Comparison of ENCODE assay signal across 17 cellular contexts in the genomic region with DNA sequence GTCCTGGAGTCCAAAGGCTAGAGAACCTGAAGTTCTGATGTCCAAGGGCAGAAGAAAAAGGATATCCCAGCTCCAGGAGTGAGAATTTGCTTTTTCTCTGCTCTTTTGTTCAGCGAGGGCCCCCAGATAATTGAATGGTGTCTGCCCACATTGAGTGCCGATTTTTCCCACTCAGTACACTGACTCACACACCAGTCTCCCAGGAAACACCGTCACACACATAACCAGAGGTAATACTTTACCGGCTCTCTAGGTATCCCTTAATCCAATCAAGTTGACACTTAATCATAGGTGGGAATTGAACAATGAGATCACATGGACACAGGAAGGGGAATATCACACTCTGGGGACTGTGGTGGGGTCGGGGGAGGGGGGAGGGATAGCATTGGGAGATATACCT.
A peak's percentile ranks its signal among the peaks of the same experiment; 100 is the strongest.
DNase-seq lines count a peak whose midpoint lies in the region; ATAC-seq, FAIRE-seq and TF ChIP-seq lines count a peak whose summit lies in the region.
"Had no signal": no experiment of that assay in that cellular context is flagged by ENCODE, and none has a peak within 500 bp of the region (broad histone marks: within the 10 kb centered on the region; RNA-seq: fewer than 3 reads in every experiment).

No MANE protein-coding gene starts in this region.

- no peaks in the 10 kb centered on the region for H3K27me3 ChIP-seq in astrocyte (ENCODE audit: insufficient read depth, low read length)
- no peaks in the 10 kb centered on the region for H3K27me3 ChIP-seq in testis
- H3K27me3 ChIP-seq: BLaER1 treated with 17β-estradiol and CSF1 and Interleukin-3, amounts not matched to agents 10 nM and 100 nM had no signal

- no peak for ATAC-seq in HG02623 (IDR thresholded peaks at IDR 0.05; ENCODE audit: unreplicated experiment)
- ATAC-seq: CD8-positive, alpha-beta T cell had no signal

- H4K20me1 ChIP-seq in astrocyte (ENCODE audit: insufficient read depth, low read length): no peaks in the 10 kb centered on the region
- H4K20me1 ChIP-seq: BLaER1 treated with 17β-estradiol and CSF1 and Interleukin-3, amounts not matched to agents 10 nM and 100 nM had no signal

- no peaks in the 10 kb centered on the region for H3K9me3 Mint-ChIP-seq in astrocyte (ENCODE audit: unreplicated experiment)
- H3K9me3 Mint-ChIP-seq: CD8-positive, alpha-beta T cell had no signal

- H3K9me3 ChIP-seq in astrocyte (ENCODE audit: insufficient read depth, low read depth, low read length): no peaks in the 10 kb centered on the region
- no peaks in the 10 kb centered on the region for H3K9me3 ChIP-seq in testis
- H3K9me3 ChIP-seq: BLaER1 treated with 17β-estradiol and CSF1 and Interleukin-3, amounts not matched to agents 10 nM and 100 nM; HAP-1 had no signal

- H3K79me2 ChIP-seq in astrocyte (ENCODE audit: insufficient read depth, low read length): no peaks in the 10 kb centered on the region

- H3K36me3 ChIP-seq in astrocyte (ENCODE audit: insufficient read depth, low read length) (no peaks in the 10 kb centered on the region), testis (ENCODE audit: low read depth, missing control alignments) (no peaks in the 10 kb centered on the region)
- H3K36me3 ChIP-seq: HAP-1 had no signal

- WGBS in testis, 2 donors: 97 to 100% methylated on average over 4 to 5 of the region's 5 CpGs

- H3K36me3 Mint-ChIP-seq in astrocyte (ENCODE audit: low read depth, unreplicated experiment): no peaks in the 10 kb centered on the region

- no peak overlapping the region for H3K9ac ChIP-seq in astrocyte (ENCODE audit: low read length)
- H3K9ac ChIP-seq: BLaER1 treated with 17β-estradiol and CSF1 and Interleukin-3, amounts not matched to agents 10 nM and 100 nM had no signal

- TF ChIP-seq CTCF in astrocyte (IDR thresholded peaks at IDR 0.05; ENCODE audit: insufficient read depth, low read depth, low read length) (no peak), testis (IDR thresholded peaks at IDR 0.05) (no peak)

- H3K4me3 Mint-ChIP-seq in astrocyte (ENCODE audit: unreplicated experiment): no peak overlapping the region
- H3K4me3 Mint-ChIP-seq: B cell; CD8-positive, alpha-beta T cell had no signal

- TF ChIP-seq POLR2A in testis (IDR thresholded peaks at IDR 0.05): no peak

- H3K4me1 ChIP-seq in astrocyte (ENCODE audit: insufficient read depth, low read length) (no peaks in the 10 kb centered on the region), testis (no peaks in the 10 kb centered on the region)
- H3K4me1 ChIP-seq: BLaER1 treated with 17β-estradiol and CSF1 and Interleukin-3, amounts not matched to agents 10 nM and 100 nM; HAP-1 had no signal

- H3K4me3 ChIP-seq in astrocyte (ENCODE audit: insufficient read depth, low read depth, low read length) (no peak overlapping the region), testis (no peak overlapping the region)
- H3K4me3 ChIP-seq: BLaER1 treated with 17β-estradiol and CSF1 and Interleukin-3, amounts not matched to agents 10 nM and 100 nM; HAP-1 had no signal

- H3K27ac ChIP-seq in astrocyte (ENCODE audit: low read depth, low read length) (no peak overlapping the region), testis (no peak overlapping the region)
- H3K27ac ChIP-seq: BLaER1 treated with 17β-estradiol and CSF1 and Interleukin-3, amounts not matched to agents 10 nM and 100 nM had no signal

- no peak overlapping the region for H3K4me2 ChIP-seq in astrocyte (ENCODE audit: low read length)
- H3K4me2 ChIP-seq: BLaER1 treated with 17β-estradiol and CSF1 and Interleukin-3, amounts not matched to agents 10 nM and 100 nM had no signal

- intact Hi-C loops in testis (cut with DNase I; ENCODE audit: low total_unique reads): no loop called here

- no peak overlapping the region for H2AFZ ChIP-seq in astrocyte (ENCODE audit: low read depth, low read length)

- no peak overlapping the region for H3K27ac Mint-ChIP-seq in astrocyte (ENCODE audit: unreplicated experiment)
- H3K27ac Mint-ChIP-seq: B cell; CD8-positive, alpha-beta T cell had no signal

- DNase-seq in NCI-H82 (lab: John Stamatoyannopoulos, UW) (peak; percentile 51), NCI-H82 treated with DMSO at 0.1 percent for 48 hours (lab: John Stamatoyannopoulos, UW; ENCODE audit: unreplicated experiment) (no peak), astrocyte (ENCODE audit: low read depth) (no peak), kidney tubule cell (ENCODE audit: low spot score) (peak; percentile 17), testis (no peak), RCC 7860 (ENCODE audit: low spot score) (no peak)
- DNase-seq: 8988T; Calu3; CD8-positive, alpha-beta T cell; DMS79 treated with DMSO at 0.1 percent for 48 hours; GF-D8; IMR-90 had no signal

- H3K27me3 Mint-ChIP-seq in astrocyte (ENCODE audit: low read depth, unreplicated experiment): no peaks in the 10 kb centered on the region
- H3K27me3 Mint-ChIP-seq: B cell had no signal

- FAIRE-seq in astrocyte (lab: Jason Lieb, UNC) (peak; percentile 39), RCC 7860 (lab: Jason Lieb, UNC) (no peak)
- FAIRE-seq: HTR-8/SVneo had no signal

- H3K4me1 Mint-ChIP-seq in astrocyte (ENCODE audit: low read depth, unreplicated experiment): peaks cover 2% of the 10 kb centered on the region
- H3K4me1 Mint-ChIP-seq: B cell had no signal

Comparison
In these comparisons a context has a peak if more than half of its experiments do, and no peak if none do; other contexts are left out.
1. DNase-seq: peak in NCI-H82 (single experiment) and kidney tubule cell (single experiment); none in NCI-H82 treated with DMSO at 0.1 percent for 48 hours (single experiment), astrocyte (single experiment), testis (single experiment) and RCC 7860 (single experiment).